12 cellular contexts compared by ENCODE assay signal in the genomic region with DNA sequence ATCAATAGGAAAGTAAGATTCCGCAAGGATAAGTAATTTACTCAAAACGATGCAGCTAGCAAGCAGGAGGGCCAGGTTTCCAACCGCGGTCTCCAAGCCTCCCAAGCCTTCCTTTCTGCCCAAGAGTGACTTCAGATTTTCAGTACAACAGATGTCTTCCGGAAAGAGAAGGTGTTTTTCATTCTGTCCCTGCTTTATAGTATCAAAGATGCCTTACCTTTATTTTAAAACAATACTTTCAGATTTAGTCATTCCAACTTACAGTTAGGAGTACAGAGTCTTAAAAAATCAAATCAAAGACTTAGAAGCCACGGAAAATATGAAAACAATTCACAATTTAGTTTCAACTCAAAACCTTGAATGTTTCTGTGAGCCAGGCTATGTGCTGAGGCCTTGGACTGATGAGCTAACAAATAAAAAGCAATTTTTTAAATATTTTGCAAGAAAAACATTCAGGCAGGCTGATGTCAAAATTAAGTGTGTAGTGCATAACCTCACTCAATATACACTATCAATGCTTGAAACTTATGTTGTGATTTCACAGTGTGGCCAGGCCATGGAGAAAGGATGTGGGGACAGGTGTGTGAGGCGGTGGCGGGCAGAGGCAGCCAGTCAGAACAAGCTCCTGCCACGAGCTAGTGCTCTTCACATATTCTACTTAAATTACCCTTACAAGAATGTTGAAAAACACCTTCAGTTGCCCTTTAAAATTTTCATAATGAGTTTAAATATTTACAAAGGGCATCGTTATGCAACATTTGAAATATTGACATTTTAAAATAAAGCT. TPM values are rescaled to one million over a fixed set of nuclear protein-coding genes. Genes with fewer than 3 reads are reported as not detected.
DNase-seq lines count a peak whose midpoint lies in the region; ATAC-seq, FAIRE-seq and TF ChIP-seq lines count a peak whose summit lies in the region.
"Had no signal": no experiment of that assay in that cellular context is flagged by ENCODE, and none has a peak within 500 bp of the region (broad histone marks: within the 10 kb centered on the region; RNA-seq: fewer than 3 reads in every experiment).

No MANE protein-coding gene starts in this region.

- H4K20me1 ChIP-seq in HepG2 (ENCODE audit: insufficient read depth, low read length) = no peaks in the 10 kb centered on the region

- H3K4me3 ChIP-seq in HepG2 (replicated peaks in 1 of 3; ENCODE audit: insufficient read depth in 1 of 3, low read depth in 2 of 3, low read length in 3 of 3) = no peak overlapping the region

- no peak overlapping the region for H3K9ac ChIP-seq in HepG2 (ENCODE audit: insufficient read depth, low read depth, low read length)

- POLR2A ChIA-PET in HepG2 (lab: Yijun Ruan, JAX) = interaction anchor here (0.9 to 2.0 kb wide), 3 partner anchors 14 to 248 kb away, joined by 3 to 7 read pairs (median 5); a partner anchor contains a TSS

- 74% methylated on average over 10 of the region's 10 CpGs for WGBS in HepG2 (ENCODE audit: low lambda C conversion rate)

- DNase-seq in HepG2 (ENCODE audit: low spot score) (no peak), NCI-H2227 (lab: John Stamatoyannopoulos, UW; ENCODE audit: unreplicated experiment) (no peak), SIG-M5 treated with dmso at 0.1 percent for 504 hours (lab: John Stamatoyannopoulos, UW; ENCODE audit: unreplicated experiment) (no peak)
- DNase-seq: activated effector memory CD4-positive, alpha-beta T cell treated with Interleukin-2 at 50 U/mL for 16 hours; glutamatergic neuron; NCI-H1105 treated with DMSO at 0.1 percent for 48 hours had no signal

- no peaks in the 10 kb centered on the region for H3K27me3 ChIP-seq in HepG2 (ENCODE audit: control insufficient read depth in 1 of 2, insufficient read depth in 2 of 2, low read length in 2 of 2)

- no peak for FAIRE-seq in HepG2 (lab: Jason Lieb, UNC)

- peak overlapping the region; percentile 54; the same call in 1 of the 2 replicates for H3K4me2 ChIP-seq in HepG2 (ENCODE audit: low read depth, low read length)

- H3K36me3 ChIP-seq in HepG2 (replicated peaks in 1 of 2; ENCODE audit: control insufficient read depth in 1 of 2, insufficient read depth in 2 of 2, low read length in 2 of 2) = peaks cover 0 to 2% of the 10 kb centered on the region in 2 experiments; a peak in 2 of 5 replicates

- no TSS peak for BruUV-seq in HepG2 (replicated peaks; lab: Mats Ljungman, UMichigan)

- peaks cover 56% of the 10 kb centered on the region for H3K4me1 ChIP-seq in HepG2 (ENCODE audit: insufficient read depth, low read length)

- peak; percentile 75 for ATAC-seq in GM18867 (IDR thresholded peaks at IDR 0.05; ENCODE audit: unreplicated experiment)
- ATAC-seq in GM19467 (IDR thresholded peaks at IDR 0.05; ENCODE audit: unreplicated experiment) = peak; percentile 90
- ATAC-seq in HG03139 (IDR thresholded peaks at IDR 0.05; ENCODE audit: unreplicated experiment) = peak; percentile 84
- peak; percentile 28; the same call in 2 of the 3 replicates for ATAC-seq in HepG2
- ATAC-seq in HG02588 (IDR thresholded peaks at IDR 0.05; ENCODE audit: unreplicated experiment) = no peak
- ATAC-seq in GM19035 (IDR thresholded peaks at IDR 0.05; ENCODE audit: unreplicated experiment) = no peak

- H3K79me2 ChIP-seq in HepG2 (ENCODE audit: insufficient read depth, low read length) = no peaks in the 10 kb centered on the region

- H3K9me3 ChIP-seq in HepG2 (ENCODE audit: low read length) = no peaks in the 10 kb centered on the region

- TF ChIP-seq EP300 in HepG2 (IDR thresholded peaks at IDR 0.05; ENCODE audit: low read depth in 2 of 2, low read length in 2 of 2) = no peak
- no peak for TF ChIP-seq EP300 in HepG2 (CRISPR knock-in tag; IDR thresholded peaks at IDR 0.05; ENCODE audit: borderline replicate concordance)

- CTCF ChIA-PET in HepG2 (lab: Yijun Ruan, JAX; ENCODE audit: low intra/inter-chr PET ratio, low total read pairs) = interaction anchor here (0.8 kb wide), 1 partner anchor 14 kb away, joined by 3 read pairs; no protein-coding TSS in a partner anchor

- TF ChIP-seq RAD21 in HepG2 (CRISPR knock-in tag; IDR thresholded peaks at IDR 0.05) = no peak

- TF ChIP-seq CTCF in HepG2 (CRISPR knock-in tag; IDR thresholded peaks at IDR 0.05) = no peak

- no peak overlapping the region for H2AFZ ChIP-seq in HepG2 (ENCODE audit: low read length)

- H3K27ac ChIP-seq in HepG2 (ENCODE audit: extremely low read length, insufficient read depth, low read length) = peak overlapping the region; percentile 67

- no peak for TF ChIP-seq POLR2A in HepG2 (IDR thresholded peaks at IDR 0.05; ENCODE audit: insufficient read depth in 1 of 2, low read depth in 2 of 2, low read length in 2 of 2)

- in situ Hi-C loops in HepG2 (cut with HindIII; ENCODE audit: extremely low pct_ligation_motif_present, low pct_unique_long_range_greater_than_20kb) = no loop called here

- intact Hi-C loops in HepG2 (cut with micrococcal nuclease; ENCODE audit: unreplicated experiment) = loop anchor here (2.0 kb wide), 1 partner anchor 14 kb away; no protein-coding TSS in a partner anchor

TF ChIP-seq in HepG2, 621 proteins besides CTCF, POLR2A, EP300 and RAD21:
- TF ChIP-seq ZNF816 (CRISPR knock-in tag; IDR thresholded peaks at IDR 0.05; ENCODE audit: borderline replicate concordance) = no peak
- no peak for TF ChIP-seq JUN (CRISPR knock-in tag; IDR thresholded peaks at IDR 0.05)
- TF ChIP-seq MIER3 (CRISPR knock-in tag; IDR thresholded peaks at IDR 0.05; ENCODE audit: borderline replicate concordance) = no peak
- TF ChIP-seq SP5 (CRISPR knock-in tag; IDR thresholded peaks at IDR 0.05; ENCODE audit: borderline replicate concordance, low read depth) = no peak
- TF ChIP-seq ZNF121 (CRISPR knock-in tag; IDR thresholded peaks at IDR 0.05) = no peak
- TF ChIP-seq, protein P1, sequence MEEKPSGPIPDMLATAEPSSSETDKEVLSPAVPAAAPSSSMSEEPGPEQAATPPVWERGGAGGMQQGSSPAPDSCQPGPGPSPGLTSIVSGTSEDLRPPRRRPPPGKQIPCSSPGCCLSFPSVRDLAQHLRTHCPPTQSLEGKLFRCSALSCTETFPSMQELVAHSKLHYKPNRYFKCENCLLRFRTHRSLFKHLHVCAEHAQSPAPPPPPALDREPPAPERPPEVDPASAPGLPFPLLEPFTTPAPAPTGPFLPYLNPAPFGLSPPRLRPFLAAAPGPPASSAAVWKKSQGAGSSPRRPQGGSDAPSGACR (CRISPR knock-in tag; IDR thresholded peaks at IDR 0.05) = 0 out of 2 replicates have a peak, but pooled peaks have one; percentile 7
- TF ChIP-seq ZNF780A (CRISPR knock-in tag; IDR thresholded peaks at IDR 0.05) = 0 out of 2 replicates have a peak, but pooled peaks have one; percentile 8
- no peak for TF ChIP-seq SOX13 (IDR thresholded peaks at IDR 0.05)
- no peak for TF ChIP-seq SOX13 (CRISPR knock-in tag; conservative IDR thresholded peaks at IDR 0.05 in 1 of 2, IDR thresholded peaks at IDR 0.05 in 1 of 2)
- TF ChIP-seq ZBTB8A (CRISPR knock-in tag; IDR thresholded peaks at IDR 0.05; ENCODE audit: borderline replicate concordance, low read depth) = no peak
- no peak for TF ChIP-seq FOXK1 (CRISPR knock-in tag; IDR thresholded peaks at IDR 0.05; ENCODE audit: borderline replicate concordance, low read depth)
- no peak for TF ChIP-seq ZSCAN22 (CRISPR knock-in tag; IDR thresholded peaks at IDR 0.05)
- no peak for TF ChIP-seq ONECUT2 (CRISPR knock-in tag; IDR thresholded peaks at IDR 0.05)
- TF ChIP-seq MBD4 (IDR thresholded peaks at IDR 0.05; ENCODE audit: borderline replicate concordance, low read length) = 0 out of 2 replicates have a peak, but pooled peaks have one; percentile 4
- TF ChIP-seq XBP1 (CRISPR knock-in tag; IDR thresholded peaks at IDR 0.05) = no peak

RNA-seq across cellular contexts. Expression of a gene that starts 43.4 kb away (rescaled TPM):
- 356 and 411 TPM in 2 replicates for total RNA-seq in HepG2 (2016; rRNA removed; fragmentation: Illumina TruSeq; extraction: Trizol)
- 374 and 466 TPM in 2 replicates for total RNA-seq in HepG2 (2016; cell fraction: cytosol; rRNA removed; fragmentation: Illumina TruSeq; extraction: Trizol; ENCODE audit: low read depth)
- total RNA-seq in HepG2 (2016; cell fraction: insoluble cytoplasmic fraction; rRNA removed; fragmentation: Illumina TruSeq; extraction: Trizol) = 373 and 443 TPM in 2 replicates
- 360 and 432 TPM in 2 replicates for total RNA-seq in HepG2 (2016; cell fraction: membrane; rRNA removed; fragmentation: Illumina TruSeq; extraction: Trizol)
- total RNA-seq in HepG2 (2016; cell fraction: nucleus; rRNA removed; fragmentation: Illumina TruSeq; extraction: Trizol) = 129 and 140 TPM in 2 replicates
- 215 and 233 TPM in 2 replicates for polyA plus RNA-seq in HepG2 (2011; rRNA removed)
- 375 and 416 TPM in 2 replicates for polyA plus RNA-seq in HepG2 (2011; cell fraction: cytosol; rRNA removed)
- 94.1 and 130 TPM in 2 replicates for polyA plus RNA-seq in HepG2 (2011; cell fraction: nucleus; rRNA removed)
- 216 and 218 TPM in 2 replicates for polyA plus RNA-seq in HepG2 (2012)
- polyA plus RNA-seq in HepG2 (2016; cell fraction: cytosol; fragmentation: Illumina TruSeq; extraction: Trizol; ENCODE audit: low read depth) = 479 and 611 TPM in 2 replicates
- 473 and 479 TPM in 2 replicates for polyA plus RNA-seq in HepG2 (2016; cell fraction: insoluble cytoplasmic fraction; fragmentation: Illumina TruSeq; extraction: Trizol; ENCODE audit: low read depth)
- polyA plus RNA-seq in HepG2 (2016; cell fraction: membrane; fragmentation: Illumina TruSeq; extraction: Trizol; ENCODE audit: low read depth) = 378 and 460 TPM in 2 replicates
- polyA plus RNA-seq in HepG2 (2016; cell fraction: nucleus; fragmentation: Illumina TruSeq; extraction: Trizol; ENCODE audit: insufficient read depth, low read depth) = 240 and 246 TPM in 2 replicates
- polyA minus RNA-seq in HepG2 (2011; rRNA and poly(A)+ RNA removed; ENCODE audit: low replicate concordance) = 0.14 and 63.3 TPM in 2 replicates
- polyA minus RNA-seq in HepG2 (2011; cell fraction: cytosol; rRNA and poly(A)+ RNA removed) = 74.5 and 95.0 TPM in 2 replicates
- polyA minus RNA-seq in HepG2 (2011; cell fraction: nucleus; rRNA and poly(A)+ RNA removed) = 40.4 and 58.9 TPM in 2 replicates
- total RNA-seq: OCI-LY7 had no signal

Comparison
In these comparisons a context has a peak if more than half of its experiments do, and no peak if none do; other contexts are left out.
1. ATAC-seq: peak in GM18867 (single experiment), GM19467 (single experiment), HG03139 (single experiment) and HepG2 (single experiment); none in HG02588 (single experiment) and GM19035 (single experiment).